23 cellular contexts compared by ENCODE assay signal in the genomic region with DNA sequence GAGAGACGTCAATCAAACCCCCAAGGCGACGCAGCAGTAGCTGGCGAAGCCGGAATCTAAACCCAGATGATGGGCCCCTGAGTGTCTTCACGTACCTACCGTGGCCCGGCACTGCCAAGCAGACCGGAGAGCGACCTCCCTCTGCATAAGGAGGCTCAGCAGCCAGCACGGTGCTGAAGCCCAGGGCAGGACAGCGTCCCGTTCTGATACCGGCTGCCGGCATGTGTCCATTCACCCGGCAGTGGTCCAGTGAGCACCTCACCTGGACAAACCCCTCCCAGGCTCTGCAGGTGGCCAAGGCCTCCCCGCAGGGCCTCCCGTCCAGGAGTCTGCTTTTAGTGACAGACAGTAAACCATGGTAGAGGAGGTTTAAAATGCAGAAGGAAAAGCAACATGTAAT.
"Had no signal": no experiment of that assay in that cellular context is flagged by ENCODE, and none has a peak within 500 bp of the region (broad histone marks: within the 10 kb centered on the region; RNA-seq: fewer than 3 reads in every experiment).

No MANE protein-coding gene starts in this region.

- H3K4me3 ChIP-seq: dorsolateral prefrontal cortex, gastrocnemius medialis, lung, mucosa of descending colon, skin epidermis, thoracic aorta, tibial nerve, vagina had no signal

- H3K4me1 ChIP-seq: gastrocnemius medialis, parathyroid adenoma, tibial nerve, vagina had no signal

- DNase-seq: cerebellar nuclear complex; dorsolateral prefrontal cortex; effector CD4-positive, alpha-beta T cell; foreskin fibroblast; gastrocnemius medialis; hippocampal formation; immature natural killer cell; islet precursor cell; left ventricle myocardium superior; mucosa of descending colon; naive B cell; stimulated activated CD4-positive, alpha-beta T cell treated with anti-CD3 and anti-CD28 coated beads, Interleukin-15, amount 100 ng/mL, for 24 hours; stimulated activated CD4-positive, alpha-beta T cell treated with anti-CD3 and anti-CD28 coated beads, Interleukin-2, amount 100 ng/mL, for 48 hours; stimulated activated naive B cell treated with anti-CD40 and anti-IgM and Interleukin-4, amounts not matched to agents 10 μg/mL and 1 μg/mL and 100 μg/mL, for 72 hours had no signal

- H3K27ac ChIP-seq: dorsolateral prefrontal cortex, epithelial cell of prostate, gastrocnemius medialis, parathyroid adenoma, skin epidermis, thoracic aorta, tibial nerve, vagina had no signal

- H2AFZ ChIP-seq: parathyroid adenoma had no signal

- H3K27me3 ChIP-seq: tibial nerve, vagina had no signal

- H3K79me2 ChIP-seq: parathyroid adenoma had no signal

- H3K9me3 ChIP-seq: gastrocnemius medialis, mucosa of descending colon, thoracic aorta, vagina had no signal

- H3K9ac ChIP-seq: parathyroid adenoma had no signal

- H3K36me3 ChIP-seq: gastrocnemius medialis, thoracic aorta, tibial nerve, vagina had no signal

- ATAC-seq: esophagus mucosa; gastrocnemius medialis; left ventricle myocardium superior; mucosa of descending colon; natural killer cell treated with Interleukin-12 subunit alpha and Interleukin-12 subunit beta and Interleukin-15 and Interleukin-18, amount 100 ng/mL, for 72 hours; stimulated activated naive B cell treated with anti-CD40 and anti-IgM and Interleukin-4, amounts not matched to agents 10 μg/mL and 1 μg/mL and 100 μg/mL, for 72 hours had no signal
